Comparison of ENCODE assay signal across 10 cellular contexts in the genomic region with DNA sequence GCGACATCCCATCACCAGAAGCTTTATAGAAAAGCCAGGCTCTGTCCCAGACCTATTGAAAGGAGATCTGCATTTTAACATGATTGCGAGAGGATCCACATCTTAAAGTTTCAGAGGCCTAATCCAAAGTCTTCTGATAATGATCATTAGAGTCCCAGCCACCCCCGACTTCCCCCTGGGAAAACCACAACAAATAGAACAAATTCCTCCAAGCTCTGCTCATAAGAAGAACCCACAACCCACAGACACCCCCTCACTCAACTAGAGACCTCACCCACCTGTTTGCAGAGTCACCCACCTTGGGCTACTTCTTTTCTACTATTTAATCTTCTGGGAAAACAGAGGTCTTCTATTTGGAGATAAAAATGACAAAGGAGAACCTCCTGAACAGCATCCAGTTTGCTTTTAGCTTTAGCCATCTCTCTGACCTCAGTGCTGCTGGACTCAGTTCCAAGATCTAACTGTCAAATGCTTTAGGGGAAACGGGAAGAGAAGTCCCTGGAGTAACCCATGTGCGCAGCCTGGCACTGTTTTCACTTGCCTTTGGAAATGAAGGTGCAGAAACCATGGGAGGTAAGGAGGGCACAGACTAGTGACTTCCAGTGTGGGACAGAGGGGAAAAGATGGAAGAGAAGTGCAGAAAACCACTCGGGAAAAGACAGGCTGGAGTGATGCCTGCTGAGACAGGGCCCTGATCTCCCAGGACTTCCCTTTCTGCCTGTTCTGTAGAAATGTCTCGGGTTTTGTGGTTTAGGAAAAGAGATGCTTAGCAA.
DNase-seq lines count a peak whose midpoint lies in the region; ATAC-seq and TF ChIP-seq lines count a peak whose summit lies in the region.
"Had no signal": no experiment of that assay in that cellular context is flagged by ENCODE, and none has a peak within 500 bp of the region (broad histone marks: within the 10 kb centered on the region; RNA-seq: fewer than 3 reads in every experiment).

No MANE protein-coding gene starts in this region.

- TF ChIP-seq CTCF in IMR-90 (conservative IDR thresholded peaks at IDR 0.05; ENCODE audit: low read depth, low read length) (no peak), brain microvascular endothelial cell (IDR thresholded peaks at IDR 0.05; ENCODE audit: low read depth, low read length, missing control alignments) (no peak)

- no peak overlapping the region for H2AK9ac ChIP-seq in IMR-90 (replicated peaks; ENCODE audit: low read depth, low read length, poor library complexity)

- peak overlapping the region; percentile 4 for H2BK5ac ChIP-seq in IMR-90 (ENCODE audit: low read depth, low read length, poor library complexity, severe bottlenecking)

- peaks cover 24% of the 10 kb centered on the region for H3K9me1 ChIP-seq in IMR-90 (ENCODE audit: insufficient read depth, low read length)

- H3K56ac ChIP-seq in IMR-90 (ENCODE audit: extremely low read depth, insufficient read depth, low read length): no peak overlapping the region

- 68% methylated on average over 5 of the region's 7 CpGs; no CpG with 5 or more reads in 1 of the 2 experiments for WGBS in IMR-90 (ENCODE audit: extremely low coverage in 2 of 2, insufficient read length in 1 of 2), 2 experiments

- no peak overlapping the region for H3K27ac Mint-ChIP-seq in activated CD8-positive, alpha-beta memory T cell treated with anti-CD3 and anti-CD28 coated beads, Interleukin-2, amount 10 ng/mL, durations not matched to agents 7 days and 5 days

- H3K79me1 ChIP-seq in IMR-90 (ENCODE audit: low read depth in 1 of 2, low read length in 2 of 2): peaks cover 4 to 21% of the 10 kb centered on the region in 2 experiments; a peak in 3 of 4 replicates

- H2AFZ ChIP-seq in IMR-90 (replicated peaks; ENCODE audit: low read length, poor library complexity): no peak overlapping the region

- peak overlapping the region; percentile 77 for H3K4me2 ChIP-seq in BLaER1
- H3K4me2 ChIP-seq in IMR-90 (ENCODE audit: low read depth, low read length): no peak overlapping the region

- H3K9ac ChIP-seq in BLaER1: peak overlapping the region; percentile 81
- peak overlapping the region; percentile 13; the same call in 1 of the 2 replicates for H3K9ac ChIP-seq in IMR-90 (ENCODE audit: low read depth, low read length)

- peaks cover 14% of the 10 kb centered on the region for H3K36me3 Mint-ChIP-seq in activated CD8-positive, alpha-beta memory T cell treated with anti-CD3 and anti-CD28 coated beads, Interleukin-2, amount 10 ng/mL, durations not matched to agents 7 days and 5 days

- H4K91ac ChIP-seq in IMR-90 (ENCODE audit: insufficient read depth, low read depth, low read length): peak overlapping the region; percentile 64; the same call in 1 of the 2 replicates

- in situ Hi-C loops in IMR-90 (cut with MboI; ENCODE audit: low sequenced_read_pairs): loop anchor here (25.0 kb wide), 1 partner anchor 933 kb away; the partner anchor contains the start of gene SIX1
- in situ Hi-C loops in brain microvascular endothelial cell (cut with HindIII; ENCODE audit: low pct_ligation_motif_present, low sequenced_read_pairs): loop anchor here (25.0 kb wide), 1 partner anchor 142 kb away; no protein-coding TSS in a partner anchor

- peak overlapping the region; percentile 96 for H2AK5ac ChIP-seq in IMR-90 (ENCODE audit: low read depth, low read length)

- H3K14ac ChIP-seq in IMR-90 (replicated peaks; ENCODE audit: low read depth, low read length): peak overlapping the region; percentile 74

- peak overlapping the region; percentile 88 for H2BK120ac ChIP-seq in IMR-90 (ENCODE audit: low read depth, low read length)

- H3K4me1 ChIP-seq in BLaER1 (peaks cover 73% of the 10 kb centered on the region), IMR-90 (ENCODE audit: control insufficient read depth, insufficient read depth, low read length) (peaks cover 48% of the 10 kb centered on the region), muscle layer of duodenum (ENCODE audit: control insufficient read depth in 1 of 2, insufficient read depth in 2 of 2, low read length in 2 of 2) (peaks cover 10 to 15% of the 10 kb centered on the region in 2 donors)

- peak overlapping the region; percentile 63 for H2BK20ac ChIP-seq in IMR-90 (ENCODE audit: low read depth, low read length)

- peaks cover 38% of the 10 kb centered on the region for H3K4me1 Mint-ChIP-seq in activated CD8-positive, alpha-beta memory T cell treated with anti-CD3 and anti-CD28 coated beads, Interleukin-2, amount 10 ng/mL, durations not matched to agents 7 days and 5 days

- CTCF ChIA-PET in IMR-90 (lab: Yijun Ruan, JAX): interaction anchor here (0.5 to 0.6 kb wide), 2 partner anchors 9 to 176 kb away, joined by 3 to 4 read pairs; no protein-coding TSS in a partner anchor
- CTCF ChIA-PET in activated CD8-positive, alpha-beta memory T cell treated with anti-CD3 and anti-CD28 coated beads, Interleukin-2, amount 10 ng/mL, durations not matched to agents 7 days and 5 days (lab: Charles Lee): interaction anchor here (0.9 to 2.1 kb wide), 4 partner anchors 10 to 113 kb away, joined by 3 to 7 read pairs (median 3); no protein-coding TSS in a partner anchor

- dilution Hi-C loops in IMR-90 (cut with HindIII; ENCODE audit: low sequenced_read_pairs, unreplicated experiment): no loop called here

- H2BK15ac ChIP-seq in IMR-90 (ENCODE audit: low read depth, low read length): peak overlapping the region; percentile 81; the same call in 2 of the 3 replicates

- DNase-seq in IMR-90: peak; percentile 43
- no peak for DNase-seq in brain microvascular endothelial cell
- no peak for DNase-seq in activated CD8-positive, alpha-beta memory T cell treated with anti-CD3 and anti-CD28 coated beads, Interleukin-2, amount 10 ng/mL, durations not matched to agents 7 days and 5 days
- no peak for DNase-seq in amygdala (lab: John Stamatoyannopoulos, UW)
- no peak for DNase-seq in NCI-H146 treated with DMSO at 0.1 percent for 48 hours (lab: John Stamatoyannopoulos, UW; ENCODE audit: unreplicated experiment)
- DNase-seq: activated gamma-delta T cell, Peyer's patch had no signal

- H4K20me1 ChIP-seq in BLaER1 (no peaks in the 10 kb centered on the region), IMR-90 (ENCODE audit: insufficient read depth, low read length) (no peaks in the 10 kb centered on the region)

- H3K27me3 ChIP-seq in BLaER1 (no peaks in the 10 kb centered on the region), IMR-90 (ENCODE audit: control insufficient read depth, insufficient read depth, low read length) (no peaks in the 10 kb centered on the region), brain microvascular endothelial cell (replicated peaks) (no peaks in the 10 kb centered on the region), muscle layer of duodenum (ENCODE audit: low read depth, low read length) (no peaks in the 10 kb centered on the region)
- H3K27me3 ChIP-seq: Peyer's patch had no signal

- no peak overlapping the region for H3K4me3 ChIP-seq in BLaER1
- H3K4me3 ChIP-seq in IMR-90 (ENCODE audit: insufficient read depth, low read depth, low read length): no peak overlapping the region
- peak overlapping the region; percentile 20 for H3K4me3 ChIP-seq in brain microvascular endothelial cell (ENCODE audit: low read depth, low read length)
- H3K4me3 ChIP-seq in muscle layer of duodenum (ENCODE audit: low read depth in 1 of 2, low read length in 2 of 2): no peak overlapping the region
- H3K4me3 ChIP-seq: Peyer's patch had no signal

- peak overlapping the region; percentile 97 for H3K27ac ChIP-seq in BLaER1
- peak overlapping the region; percentile 36; the same call in 1 of the 2 replicates for H3K27ac ChIP-seq in IMR-90 (ENCODE audit: insufficient read depth, low read length)
- H3K27ac ChIP-seq in brain microvascular endothelial cell: peak overlapping the region; percentile 98
- peak overlapping the region; percentile 12 for H3K27ac ChIP-seq in muscle layer of duodenum (ENCODE audit: low read length)

- TF ChIP-seq RAD21 in IMR-90 (IDR thresholded peaks at IDR 0.05; ENCODE audit: low read length): no peak

- peak overlapping the region; percentile 82 for H3K18ac ChIP-seq in IMR-90 (ENCODE audit: low read depth, low read length)

- no peak overlapping the region for H3K4me3 Mint-ChIP-seq in activated CD8-positive, alpha-beta memory T cell treated with anti-CD3 and anti-CD28 coated beads, Interleukin-2, amount 10 ng/mL, durations not matched to agents 7 days and 5 days

- H3K9me3 ChIP-seq in BLaER1 (no peaks in the 10 kb centered on the region), IMR-90 (ENCODE audit: control insufficient read depth, insufficient read depth, low read length) (no peaks in the 10 kb centered on the region), muscle layer of duodenum (ENCODE audit: control insufficient read depth in 1 of 2, low read length in 2 of 2) (no peaks in the 10 kb centered on the region)
- H3K9me3 ChIP-seq: Peyer's patch had no signal

- BruUV-seq in IMR-90 (replicated peaks; lab: Mats Ljungman, UMichigan): no TSS peak

- TF ChIP-seq POLR2A in IMR-90 (IDR thresholded peaks at IDR 0.05; ENCODE audit: low read depth, low read length): no peak

- H3K4ac ChIP-seq in IMR-90 (ENCODE audit: low read depth, low read length): peak overlapping the region; percentile 77

- peaks cover 29% of the 10 kb centered on the region for H3K27me3 Mint-ChIP-seq in activated CD8-positive, alpha-beta memory T cell treated with anti-CD3 and anti-CD28 coated beads, Interleukin-2, amount 10 ng/mL, durations not matched to agents 7 days and 5 days

- POLR2A ChIA-PET in IMR-90 (lab: Charles Lee; ENCODE audit: unreplicated experiment): no interaction called here

- peak overlapping the region; percentile 70; the same call in 1 of the 2 replicates for H3K23ac ChIP-seq in IMR-90 (ENCODE audit: low read depth, low read length)

- peak overlapping the region; percentile 79 for H4K5ac ChIP-seq in IMR-90 (ENCODE audit: low read depth, low read length)

- peak overlapping the region; percentile 32 to 82; a peak in 3 of 4 replicates for H4K8ac ChIP-seq in IMR-90 (ENCODE audit: low read depth in 2 of 2, low read length in 2 of 2)

- intact Hi-C loops in IMR-90 (cut with micrococcal nuclease): no loop called here

- H3K9me3 Mint-ChIP-seq in activated CD8-positive, alpha-beta memory T cell treated with anti-CD3 and anti-CD28 coated beads, Interleukin-2, amount 10 ng/mL, durations not matched to agents 7 days and 5 days (ENCODE audit: low read depth): peaks cover 3% of the 10 kb centered on the region

- ATAC-seq in IMR-90 (ENCODE audit: low read depth) (no peak), HG03135 (IDR thresholded peaks at IDR 0.05; ENCODE audit: unreplicated experiment) (no peak)
- ATAC-seq in activated CD8-positive, alpha-beta memory T cell treated with anti-CD3 and anti-CD28 coated beads, Interleukin-2, amount 10 ng/mL, durations not matched to agents 7 days and 5 days: no peak

- H3K36me3 ChIP-seq in BLaER1 (no peaks in the 10 kb centered on the region), IMR-90 (ENCODE audit: control insufficient read depth, insufficient read depth, low read length) (no peaks in the 10 kb centered on the region), brain microvascular endothelial cell (replicated peaks) (no peaks in the 10 kb centered on the region), muscle layer of duodenum (ENCODE audit: control insufficient read depth in 1 of 2, insufficient read depth in 2 of 2, low read length in 2 of 2) (no peaks in the 10 kb centered on the region)
- H3K36me3 ChIP-seq: Peyer's patch had no signal

TF ChIP-seq in IMR-90, 13 proteins besides CTCF, POLR2A, EP300 and RAD21 (continues in another document):
- no peak for TF ChIP-seq RCOR1 (IDR thresholded peaks at IDR 0.05; ENCODE audit: insufficient replicate concordance, low read length)

Comparison
In these comparisons a context has a peak if more than half of its experiments do, and no peak if none do; other contexts are left out.
1. H3K27ac ChIP-seq: peak in every context shown above with its lines; median percentile 98 in brain microvascular endothelial cell; 97 in BLaER1; 36 in IMR-90; 12 in muscle layer of duodenum.